1 cellular context compared by ENCODE assay signal in genomic region chrX:115268421-115268820, GRCh38.
TF ChIP-seq lines count a peak whose summit lies in the region.

No MANE protein-coding gene starts in this region.

TF ChIP-seq in GM23338, 12 proteins besides CTCF, POLR2A, EP300 and RAD21 (continued from another document):
- no peak for TF ChIP-seq ETS1 (IDR thresholded peaks at IDR 0.05)
- no peak for TF ChIP-seq EZH2phosphoT487 (IDR thresholded peaks at IDR 0.05; ENCODE audit: unreplicated experiment)
- no peak for TF ChIP-seq ZNF462 (CRISPR knock-in tag; IDR thresholded peaks at IDR 0.05)
- no peak for TF ChIP-seq ZNF331 (CRISPR knock-in tag; IDR thresholded peaks at IDR 0.05; ENCODE audit: low read depth)
